In the genomic region with DNA sequence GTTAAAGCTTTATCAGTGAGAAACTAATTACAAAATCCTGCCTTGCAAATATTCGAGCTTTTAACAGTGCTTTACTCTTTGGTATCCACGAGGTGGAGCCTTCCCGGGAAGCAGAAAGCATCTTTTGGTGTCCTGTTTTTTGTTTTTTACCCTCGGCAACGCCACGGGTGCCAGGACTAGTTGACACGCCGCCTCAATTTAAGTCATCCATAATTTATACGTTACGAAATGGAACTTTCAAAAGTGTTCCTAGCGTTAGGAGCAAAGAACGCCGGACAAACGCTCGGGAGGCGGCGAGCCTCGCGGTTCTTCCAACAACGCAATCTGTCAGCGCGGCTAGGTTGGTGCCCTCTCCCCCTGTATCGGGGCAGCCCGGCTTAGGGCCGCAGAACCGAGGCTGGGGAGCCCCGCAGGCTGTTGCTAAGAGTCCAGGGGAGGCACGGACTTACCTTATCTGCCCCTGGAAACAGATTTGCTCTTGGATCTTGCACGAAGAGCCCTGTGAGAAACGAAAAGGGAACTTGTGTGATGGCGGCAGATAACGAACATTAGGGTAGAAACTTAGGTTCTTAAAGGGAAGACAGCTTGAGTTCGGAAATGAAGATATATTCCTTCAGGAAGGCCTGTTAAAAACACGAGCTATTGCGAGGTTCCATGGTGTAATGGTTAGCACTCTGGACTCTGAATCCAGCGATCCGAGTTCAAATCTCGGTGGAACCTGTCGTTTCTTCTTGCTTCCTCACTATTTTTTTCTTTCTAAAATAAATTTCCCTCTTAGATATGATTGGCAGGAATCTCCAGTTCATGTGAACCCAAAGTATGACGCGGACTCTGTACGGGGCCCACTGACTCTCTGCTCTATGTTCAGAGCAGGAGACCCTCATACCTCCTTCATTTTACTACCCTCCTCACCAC, we compare ENCODE assay signal across 1 cellular context.
TF ChIP-seq lines count a peak whose summit lies in the region.

No MANE protein-coding gene starts in this region.

TF ChIP-seq in K562, 482 proteins besides CTCF, POLR2A, EP300 and RAD21 (continued from another document):
- TF ChIP-seq, protein P1, sequence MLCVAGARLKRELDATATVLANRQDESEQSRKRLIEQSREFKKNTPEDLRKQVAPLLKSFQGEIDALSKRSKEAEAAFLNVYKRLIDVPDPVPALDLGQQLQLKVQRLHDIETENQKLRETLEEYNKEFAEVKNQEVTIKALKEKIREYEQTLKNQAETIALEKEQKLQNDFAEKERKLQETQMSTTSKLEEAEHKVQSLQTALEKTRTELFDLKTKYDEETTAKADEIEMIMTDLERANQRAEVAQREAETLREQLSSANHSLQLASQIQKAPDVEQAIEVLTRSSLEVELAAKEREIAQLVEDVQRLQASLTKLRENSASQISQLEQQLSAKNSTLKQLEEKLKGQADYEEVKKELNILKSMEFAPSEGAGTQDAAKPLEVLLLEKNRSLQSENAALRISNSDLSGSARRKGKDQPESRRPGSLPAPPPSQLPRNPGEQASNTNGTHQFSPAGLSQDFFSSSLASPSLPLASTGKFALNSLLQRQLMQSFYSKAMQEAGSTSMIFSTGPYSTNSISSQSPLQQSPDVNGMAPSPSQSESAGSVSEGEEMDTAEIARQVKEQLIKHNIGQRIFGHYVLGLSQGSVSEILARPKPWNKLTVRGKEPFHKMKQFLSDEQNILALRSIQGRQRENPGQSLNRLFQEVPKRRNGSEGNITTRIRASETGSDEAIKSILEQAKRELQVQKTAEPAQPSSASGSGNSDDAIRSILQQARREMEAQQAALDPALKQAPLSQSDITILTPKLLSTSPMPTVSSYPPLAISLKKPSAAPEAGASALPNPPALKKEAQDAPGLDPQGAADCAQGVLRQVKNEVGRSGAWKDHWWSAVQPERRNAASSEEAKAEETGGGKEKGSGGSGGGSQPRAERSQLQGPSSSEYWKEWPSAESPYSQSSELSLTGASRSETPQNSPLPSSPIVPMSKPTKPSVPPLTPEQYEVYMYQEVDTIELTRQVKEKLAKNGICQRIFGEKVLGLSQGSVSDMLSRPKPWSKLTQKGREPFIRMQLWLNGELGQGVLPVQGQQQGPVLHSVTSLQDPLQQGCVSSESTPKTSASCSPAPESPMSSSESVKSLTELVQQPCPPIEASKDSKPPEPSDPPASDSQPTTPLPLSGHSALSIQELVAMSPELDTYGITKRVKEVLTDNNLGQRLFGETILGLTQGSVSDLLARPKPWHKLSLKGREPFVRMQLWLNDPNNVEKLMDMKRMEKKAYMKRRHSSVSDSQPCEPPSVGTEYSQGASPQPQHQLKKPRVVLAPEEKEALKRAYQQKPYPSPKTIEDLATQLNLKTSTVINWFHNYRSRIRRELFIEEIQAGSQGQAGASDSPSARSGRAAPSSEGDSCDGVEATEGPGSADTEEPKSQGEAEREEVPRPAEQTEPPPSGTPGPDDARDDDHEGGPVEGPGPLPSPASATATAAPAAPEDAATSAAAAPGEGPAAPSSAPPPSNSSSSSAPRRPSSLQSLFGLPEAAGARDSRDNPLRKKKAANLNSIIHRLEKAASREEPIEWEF (CRISPR knock-in tag; IDR thresholded peaks at IDR 0.05), result no peak
- TF ChIP-seq SMARCA5 (IDR thresholded peaks at IDR 0.05) (peak; percentile 74; the same call in 1 of the 2 replicates), ZNF347 (CRISPR knock-in tag; IDR thresholded peaks at IDR 0.05; ENCODE audit: low read depth) (no peak), KDM5B (IDR thresholded peaks at IDR 0.05; ENCODE audit: insufficient replicate concordance, low read depth, low read length) (peak; percentile 44), SAFB (IDR thresholded peaks at IDR 0.05; ENCODE audit: borderline replicate concordance, low read depth, low read length) (no peak), C11orf30 (IDR thresholded peaks at IDR 0.05; ENCODE audit: low read depth) (no peak), ZFP36 (IDR thresholded peaks at IDR 0.05; ENCODE audit: low read depth, low read length, partially characterized antibody) (no peak), ZNF184 (CRISPR knock-in tag; IDR thresholded peaks at IDR 0.05) (no peak), ZNF57 (CRISPR knock-in tag; IDR thresholded peaks at IDR 0.05) (no peak), ZNF41 (CRISPR knock-in tag; conservative IDR thresholded peaks at IDR 0.05) (no peak; the same call in 1 of the 2 replicates), SUPT5H (IDR thresholded peaks at IDR 0.05) (no peak; the same call in 1 of the 2 replicates), NFIX (CRISPR knock-in tag; IDR thresholded peaks at IDR 0.05; ENCODE audit: low read depth) (no peak), EHMT2 (IDR thresholded peaks at IDR 0.05) (no peak), TAF9B (IDR thresholded peaks at IDR 0.05; ENCODE audit: partially characterized antibody) (no peak), ZNF253 (CRISPR knock-in tag; conservative IDR thresholded peaks at IDR 0.05) (no peak)
- TF ChIP-seq, protein P2, sequence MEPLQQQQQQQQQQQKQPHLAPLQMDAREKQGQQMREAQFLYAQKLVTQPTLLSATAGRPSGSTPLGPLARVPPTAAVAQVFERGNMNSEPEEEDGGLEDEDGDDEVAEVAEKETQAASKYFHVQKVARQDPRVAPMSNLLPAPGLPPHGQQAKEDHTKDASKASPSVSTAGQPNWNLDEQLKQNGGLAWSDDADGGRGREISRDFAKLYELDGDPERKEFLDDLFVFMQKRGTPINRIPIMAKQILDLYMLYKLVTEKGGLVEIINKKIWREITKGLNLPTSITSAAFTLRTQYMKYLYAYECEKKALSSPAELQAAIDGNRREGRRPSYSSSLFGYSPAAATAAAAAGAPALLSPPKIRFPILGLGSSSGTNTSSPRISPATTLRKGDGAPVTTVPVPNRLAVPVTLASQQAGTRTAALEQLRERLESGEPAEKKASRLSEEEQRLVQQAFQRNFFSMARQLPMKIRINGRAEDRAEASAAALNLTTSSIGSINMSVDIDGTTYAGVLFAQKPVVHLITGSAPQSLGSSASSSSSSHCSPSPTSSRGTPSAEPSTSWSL (CRISPR knock-in tag; IDR thresholded peaks at IDR 0.05; ENCODE audit: borderline replicate concordance), result no peak
